ENCODE assay signal across 32 cellular contexts in the genomic region with DNA sequence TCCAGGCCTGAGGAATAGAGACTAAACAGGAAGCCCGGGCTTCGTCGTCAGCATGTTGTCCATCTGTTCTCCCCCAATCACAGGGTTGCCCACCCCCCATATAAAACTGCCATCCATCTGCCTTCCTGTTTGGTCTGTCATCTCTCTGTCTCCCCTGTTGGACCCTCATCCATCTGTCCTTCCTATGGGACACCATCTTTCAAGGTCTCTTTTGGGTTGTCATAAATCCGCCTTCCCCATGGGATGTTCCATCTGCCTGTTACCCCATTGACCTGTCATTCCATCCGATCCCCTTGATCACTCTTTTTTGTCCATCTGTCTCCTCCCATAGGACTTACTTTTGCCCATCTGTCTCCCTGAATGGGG.
DNase-seq lines count a peak whose midpoint lies in the region; ATAC-seq and TF ChIP-seq lines count a peak whose summit lies in the region.
"Had no signal": no experiment of that assay in that cellular context is flagged by ENCODE, and none has a peak within 500 bp of the region (broad histone marks: within the 10 kb centered on the region; RNA-seq: fewer than 3 reads in every experiment).

No MANE protein-coding gene starts in this region.

- WGBS in IMR-90 (ENCODE audit: extremely low coverage in 2 of 2, insufficient read length in 1 of 2), 2 experiments = no CpG with 5 or more reads among the region's 5 CpGs
- 88 to 94% methylated on average over 5 of the region's 5 CpGs for WGBS in ectodermal cell, 2 experiments

- H4K91ac ChIP-seq in IMR-90 (ENCODE audit: insufficient read depth, low read depth, low read length) = no peak overlapping the region

- peak overlapping the region in 1 of 2 experiments; percentile 23; a peak in 1 of 4 replicates for H4K8ac ChIP-seq in IMR-90 (ENCODE audit: low read depth in 2 of 2, low read length in 2 of 2)

- CTCF ChIA-PET in IMR-90 (lab: Yijun Ruan, JAX) = no interaction called here

- dilution Hi-C loops in IMR-90 (cut with HindIII; ENCODE audit: low sequenced_read_pairs, unreplicated experiment) = no loop called here

- no peaks in the 10 kb centered on the region for H3K9me3 ChIP-seq in IMR-90 (ENCODE audit: control insufficient read depth, insufficient read depth, low read length)
- no peaks in the 10 kb centered on the region for H3K9me3 ChIP-seq in ectodermal cell (ENCODE audit: control insufficient read depth, low read length)
- H3K9me3 ChIP-seq: BLaER1, neutrophil, right lobe of liver, upper lobe of left lung had no signal

- 0 out of 2 replicates have a peak overlapping the region, but pooled peaks have one; percentile 1 for H3K14ac ChIP-seq in IMR-90 (replicated peaks; ENCODE audit: low read depth, low read length)

- DNase-seq in DMS 273 (lab: John Stamatoyannopoulos, UW; ENCODE audit: unreplicated experiment) (peak; percentile 88), IMR-90 (no peak), cerebellum (ENCODE audit: low spot score) (no peak), cortex of kidney (lab: John Stamatoyannopoulos, UW) (no peak), omental fat pad (ENCODE audit: low spot score) (no peak), NCI-H1105 (lab: John Stamatoyannopoulos, UW) (no peak)
- DNase-seq: activated CD4-positive, alpha-beta T cell treated with anti-CD3 and anti-CD28 coated beads, Interleukin-2, amount 50 U/mL, for 1 hour; activated CD4-positive, CD25-positive, alpha-beta regulatory T cell; activated gamma-delta T cell; activated naive CD8-positive, alpha-beta T cell treated with anti-CD3 and anti-CD28 coated beads for 36 hours; activated T-cell treated with anti-CD3 and anti-CD28 coated beads, Interleukin-2, amount 50 U/mL, for 24 hours; anterior cingulate cortex; dermis blood vessel endothelial cell; DMS53; hippocampal formation; NCI-H1436 treated with DMSO at 0.1 percent for 48 hours; NCI-H2081 treated with DMSO at 0.1 percent for 48 hours; NCI-H345; NCI-H774; right lobe of liver; RPMI8226; stimulated activated CD4-positive, alpha-beta T cell treated with anti-CD3 and anti-CD28 coated beads, Interleukin-2, amount 100 ng/mL, for 48 hours; T-helper 1 cell; upper lobe of left lung had no signal

- peaks cover 30% of the 10 kb centered on the region for H3K4me1 ChIP-seq in IMR-90 (ENCODE audit: control insufficient read depth, insufficient read depth, low read length)
- peaks cover 55% of the 10 kb centered on the region for H3K4me1 ChIP-seq in ectodermal cell (ENCODE audit: control insufficient read depth, insufficient read depth, low read length)
- H3K4me1 ChIP-seq: right lobe of liver, upper lobe of left lung had no signal

- H3K18ac ChIP-seq in IMR-90 (ENCODE audit: low read depth, low read length) = peak overlapping the region; percentile 15; the same call in 1 of the 2 replicates

- H2BK120ac ChIP-seq in IMR-90 (ENCODE audit: low read depth, low read length) = peak overlapping the region; percentile 27; the same call in 1 of the 2 replicates

- no peaks in the 10 kb centered on the region for H4K20me1 ChIP-seq in IMR-90 (ENCODE audit: insufficient read depth, low read length)
- H4K20me1 ChIP-seq: BLaER1 had no signal

- TF ChIP-seq POLR2A in IMR-90 (IDR thresholded peaks at IDR 0.05; ENCODE audit: low read depth, low read length) = no peak

- in situ Hi-C loops in IMR-90 (cut with MboI; ENCODE audit: low sequenced_read_pairs) = no loop called here

- POLR2A ChIA-PET in IMR-90 (lab: Charles Lee; ENCODE audit: unreplicated experiment) = no interaction called here

- no TSS peak for BruUV-seq in IMR-90 (replicated peaks; lab: Mats Ljungman, UMichigan)

- H3K36me3 ChIP-seq in IMR-90 (ENCODE audit: control insufficient read depth, insufficient read depth, low read length) = no peaks in the 10 kb centered on the region
- no peaks in the 10 kb centered on the region for H3K36me3 ChIP-seq in ectodermal cell (ENCODE audit: control insufficient read depth, insufficient read depth, low read length)
- H3K36me3 ChIP-seq: BLaER1, cardiac muscle cell, neutrophil, right lobe of liver, upper lobe of left lung had no signal

- peak overlapping the region; percentile 41 for H2BK20ac ChIP-seq in IMR-90 (ENCODE audit: low read depth, low read length)

- H3K4ac ChIP-seq in IMR-90 (ENCODE audit: low read depth, low read length) = peak overlapping the region; percentile 40

- no peak for TF ChIP-seq RAD21 in IMR-90 (IDR thresholded peaks at IDR 0.05; ENCODE audit: low read length)

- H3K23ac ChIP-seq in IMR-90 (ENCODE audit: low read depth, low read length) = no peak overlapping the region

- no peak for ATAC-seq in IMR-90 (ENCODE audit: low read depth)
- no peak for ATAC-seq in omental fat pad (ENCODE audit: low FRiP score)
- ATAC-seq: HCT116 had no signal

- intact Hi-C loops in IMR-90 (cut with micrococcal nuclease) = no loop called here

- H3K56ac ChIP-seq in IMR-90 (ENCODE audit: extremely low read depth, insufficient read depth, low read length) = no peak overlapping the region

- peak overlapping the region; percentile 37; the same call in 1 of the 3 replicates for H2BK15ac ChIP-seq in IMR-90 (ENCODE audit: low read depth, low read length)

- no peak overlapping the region for H3K4me3 ChIP-seq in IMR-90 (ENCODE audit: insufficient read depth, low read depth, low read length)
- no peak overlapping the region for H3K4me3 ChIP-seq in ectodermal cell (ENCODE audit: insufficient read depth, low read depth, low read length)
- H3K4me3 ChIP-seq: BLaER1, cardiac muscle cell, right lobe of liver, SK-N-MC, upper lobe of left lung had no signal

- H3K9me3 Mint-ChIP-seq in nephron = no peaks in the 10 kb centered on the region
- H3K9me3 Mint-ChIP-seq: activated naive CD8-positive, alpha-beta T cell treated with anti-CD3 and anti-CD28 coated beads for 36 hours; activated T-cell treated with anti-CD3 and anti-CD28 coated beads, Interleukin-2, amount 50 U/mL, for 24 hours; memory B cell had no signal

- H3K27ac ChIP-seq in IMR-90 (ENCODE audit: insufficient read depth, low read length) = peak overlapping the region; percentile 27; the same call in 1 of the 2 replicates
- H3K27ac ChIP-seq in ectodermal cell (ENCODE audit: insufficient read depth, low read depth, low read length, poor library complexity, severe bottlenecking) = peak overlapping the region; percentile 26
- H3K27ac ChIP-seq: BLaER1, neutrophil, right lobe of liver had no signal

- H2BK5ac ChIP-seq in IMR-90 (ENCODE audit: low read depth, low read length, poor library complexity, severe bottlenecking) = no peak overlapping the region

- peaks cover 17% of the 10 kb centered on the region for H3K9me1 ChIP-seq in IMR-90 (ENCODE audit: insufficient read depth, low read length)

- no peak overlapping the region for H2AK9ac ChIP-seq in IMR-90 (replicated peaks; ENCODE audit: low read depth, low read length, poor library complexity)

- no peak overlapping the region; the same call in 1 of the 2 replicates for H2AK5ac ChIP-seq in IMR-90 (ENCODE audit: low read depth, low read length)

- TF ChIP-seq CTCF in IMR-90 (conservative IDR thresholded peaks at IDR 0.05; ENCODE audit: low read depth, low read length) (no peak), nephron (IDR thresholded peaks at IDR 0.05; ENCODE audit: unreplicated experiment in 3 of 3) (no peak), omental fat pad (IDR thresholded peaks at IDR 0.05) (no peak)

- peak overlapping the region in 2 of 3 experiments; percentile 6 to 32 for H3K4me3 Mint-ChIP-seq in nephron
- H3K4me3 Mint-ChIP-seq: activated naive CD8-positive, alpha-beta T cell treated with anti-CD3 and anti-CD28 coated beads for 36 hours; activated T-cell treated with anti-CD3 and anti-CD28 coated beads, Interleukin-2, amount 50 U/mL, for 24 hours; memory B cell had no signal

- H3K9ac ChIP-seq in IMR-90 (ENCODE audit: low read depth, low read length) = no peak overlapping the region
- H3K9ac ChIP-seq: BLaER1 had no signal

- H3K79me1 ChIP-seq in IMR-90 (ENCODE audit: low read depth in 1 of 2, low read length in 2 of 2) = no peaks in the 10 kb centered on the region

- H2AFZ ChIP-seq in IMR-90 (replicated peaks; ENCODE audit: low read length, poor library complexity) = peak overlapping the region; percentile 13

- peaks cover 87% of the 10 kb centered on the region for H3K4me1 Mint-ChIP-seq in nephron
- H3K4me1 Mint-ChIP-seq: activated naive CD8-positive, alpha-beta T cell treated with anti-CD3 and anti-CD28 coated beads for 36 hours; memory B cell had no signal

- no peaks in the 10 kb centered on the region for H3K36me3 Mint-ChIP-seq in nephron (ENCODE audit: low read depth)
- H3K36me3 Mint-ChIP-seq: activated naive CD8-positive, alpha-beta T cell treated with anti-CD3 and anti-CD28 coated beads for 36 hours; memory B cell had no signal

- peak overlapping the region; percentile 89 to 99 (median 99) for H3K27ac Mint-ChIP-seq in nephron
- H3K27ac Mint-ChIP-seq: activated naive CD8-positive, alpha-beta T cell treated with anti-CD3 and anti-CD28 coated beads for 36 hours; activated T-cell treated with anti-CD3 and anti-CD28 coated beads, Interleukin-2, amount 50 U/mL, for 24 hours; memory B cell had no signal

- H3K27me3 Mint-ChIP-seq in nephron (ENCODE audit: low read depth) = peaks cover 4% of the 10 kb centered on the region
- H3K27me3 Mint-ChIP-seq: activated naive CD8-positive, alpha-beta T cell treated with anti-CD3 and anti-CD28 coated beads for 36 hours had no signal

- no peak overlapping the region; the same call in 1 of the 2 replicates for H3K4me2 ChIP-seq in IMR-90 (ENCODE audit: low read depth, low read length)
- H3K4me2 ChIP-seq: BLaER1 had no signal

- peak overlapping the region; percentile 19; the same call in 1 of the 2 replicates for H4K5ac ChIP-seq in IMR-90 (ENCODE audit: low read depth, low read length)

- peaks cover 3% of the 10 kb centered on the region for H3K27me3 ChIP-seq in IMR-90 (ENCODE audit: control insufficient read depth, insufficient read depth, low read length)
- no peaks in the 10 kb centered on the region for H3K27me3 ChIP-seq in ectodermal cell (ENCODE audit: control insufficient read depth, insufficient read depth, low read length, poor library complexity, severe bottlenecking)
- H3K27me3 ChIP-seq: BLaER1, cardiac muscle cell, neutrophil, right lobe of liver, upper lobe of left lung had no signal

TF ChIP-seq in IMR-90, 13 proteins besides CTCF, POLR2A, EP300 and RAD21:
- no peak for TF ChIP-seq RFX5 (IDR thresholded peaks at IDR 0.05; ENCODE audit: low read depth, low read length)
